Comparison of ENCODE assay signal across 29 cellular contexts in the genomic region with DNA sequence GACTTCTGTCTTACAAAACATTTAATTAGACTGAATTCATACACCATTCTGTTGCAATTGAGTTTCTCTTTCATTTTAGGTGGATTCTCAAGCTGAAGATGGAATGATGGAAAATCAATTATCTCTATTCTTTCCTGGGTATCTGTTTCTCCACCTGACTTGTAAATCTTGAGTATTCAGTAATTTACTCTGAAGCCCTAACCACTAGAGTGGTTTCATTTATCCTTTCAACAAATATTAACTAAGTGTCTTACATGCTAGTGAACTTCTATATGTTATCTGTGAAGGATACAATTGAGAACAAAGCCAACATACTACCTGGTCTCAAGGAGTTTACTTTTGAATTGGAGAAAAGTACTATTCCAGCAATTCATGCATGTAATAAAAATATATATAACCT.
"Had no signal": no experiment of that assay in that cellular context is flagged by ENCODE, and none has a peak within 500 bp of the region (broad histone marks: within the 10 kb centered on the region; RNA-seq: fewer than 3 reads in every experiment).

No MANE protein-coding gene starts in this region.

- H3K4me3 ChIP-seq: adrenal gland, SJSA1 had no signal

- H3K4me2 ChIP-seq: SK-N-SH had no signal

- H3K9me3 ChIP-seq: SJSA1, SK-N-SH had no signal

- H3K9me2 ChIP-seq: SK-N-SH had no signal

- H3K27me3 ChIP-seq: adrenal gland, SJSA1 had no signal

- H3K27ac ChIP-seq: adrenal gland, SJSA1 had no signal

- H3K36me3 ChIP-seq: adrenal gland, SJSA1 had no signal

- ATAC-seq: activated CD4-positive, CD25-positive, alpha-beta regulatory T cell treated with anti-CD3 and anti-CD28 coated beads, Interleukin-2, amount 50 U/mL, for 24 hours; activated naive CD4-positive, alpha-beta T cell treated with anti-CD3 and anti-CD28 coated beads, Interleukin-2, amount 50 U/mL, for 72 hours; activated T-cell treated with anti-CD3 and anti-CD28 coated beads, Interleukin-2, amount 50 U/mL, for 4 hours; Panc1; WTC11 had no signal

- DNase-seq: activated CD4-positive, alpha-beta memory T cell treated with anti-CD3 and anti-CD28 coated beads for 36 hours; activated CD4-positive, alpha-beta T cell treated with anti-CD3 and anti-CD28 coated beads for 4 hours; activated CD4-positive, alpha-beta T cell treated with anti-CD3 and anti-CD28 coated beads, Interleukin-2, amount 50 U/mL, for 1 hour; activated CD8-positive, alpha-beta memory T cell treated with anti-CD3 and anti-CD28 coated beads, Interleukin-2, amount 50 U/mL, for 4 hours; activated gamma-delta T cell treated with Interleukin-2 at 50 U/mL for 16 hours; activated naive CD4-positive, alpha-beta T cell treated with anti-CD3 and anti-CD28 coated beads for 36 hours; activated T-cell treated with anti-CD3 and anti-CD28 coated beads for 4 hours; activated T-cell treated with anti-CD3 and anti-CD28 coated beads, Interleukin-2, amount 50 U/mL, for 4 hours; adrenal gland; caudate nucleus; cerebellar nuclear complex; cortex of kidney; KG1; NCI-H1092 treated with DMSO at 0.1 percent for 48 hours; NCI-H1417; NCI-H146; NCI-H187; NCI-H2081; NCI-H510A; NCI-H526 treated with DMSO at 0.1 percent for 48 hours; NCI-H82; RPMI8226; SHP77 treated with DMSO at 0.1 percent for 48 hours; SK-N-SH had no signal

- H3K4me1 ChIP-seq: adrenal gland, SJSA1 had no signal
